1 cellular context compared by ENCODE assay signal in the genomic region with DNA sequence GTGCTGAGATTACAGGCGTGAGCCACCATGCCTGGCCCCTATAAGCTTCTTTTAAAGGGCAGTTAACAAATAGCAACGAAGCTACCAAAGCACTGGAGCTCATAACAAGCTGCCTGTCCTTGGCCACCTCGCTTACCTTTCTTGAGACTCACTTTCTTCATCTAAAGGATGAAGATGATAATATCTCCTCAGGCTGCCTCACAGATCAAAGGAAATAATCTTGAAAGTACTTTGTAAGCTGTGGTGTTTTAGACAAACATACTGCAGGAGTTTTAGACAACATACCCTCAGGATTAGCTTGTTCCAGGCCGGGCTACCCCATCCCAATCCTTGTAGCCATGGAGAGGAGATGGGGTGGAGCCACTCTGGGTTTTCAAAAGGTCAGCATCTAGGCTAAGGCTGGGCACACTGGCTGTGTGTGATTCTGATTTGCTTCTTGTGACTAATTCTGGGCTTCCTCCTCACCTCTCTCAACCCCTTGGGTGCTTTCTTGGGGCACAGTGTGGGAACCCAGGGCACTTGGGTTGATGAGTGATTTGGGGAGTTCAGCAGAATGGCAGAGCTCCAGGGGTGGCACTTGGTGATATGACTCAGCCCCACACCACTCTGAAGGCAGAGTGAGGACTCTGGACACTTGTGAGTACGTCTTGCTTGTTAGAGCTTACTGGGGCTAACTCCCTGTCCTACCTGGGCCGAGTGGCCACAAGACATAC.
TF ChIP-seq lines count a peak whose summit lies in the region.

No MANE protein-coding gene starts in this region.

TF ChIP-seq in SK-N-SH, 30 proteins besides CTCF, POLR2A, EP300 and RAD21 (continued from another document):
- TF ChIP-seq POLR2AphosphoS5 (IDR thresholded peaks at IDR 0.05; ENCODE audit: low read depth, low read length) (no peak), TCF12 (IDR thresholded peaks at IDR 0.05) (no peak)
- TF ChIP-seq, protein P1, sequence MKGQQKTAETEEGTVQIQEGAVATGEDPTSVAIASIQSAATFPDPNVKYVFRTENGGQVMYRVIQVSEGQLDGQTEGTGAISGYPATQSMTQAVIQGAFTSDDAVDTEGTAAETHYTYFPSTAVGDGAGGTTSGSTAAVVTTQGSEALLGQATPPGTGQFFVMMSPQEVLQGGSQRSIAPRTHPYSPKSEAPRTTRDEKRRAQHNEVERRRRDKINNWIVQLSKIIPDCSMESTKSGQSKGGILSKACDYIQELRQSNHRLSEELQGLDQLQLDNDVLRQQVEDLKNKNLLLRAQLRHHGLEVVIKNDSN (IDR thresholded peaks at IDR 0.05; ENCODE audit: borderline replicate concordance, low read depth), result no peak
